ENCODE assay signal across 17 cellular contexts in genomic region chr2:75071766-75072165, GRCh38.
A peak's percentile ranks its signal among the peaks of the same experiment; 100 is the strongest.
DNase-seq lines count a peak whose midpoint lies in the region; ATAC-seq and TF ChIP-seq lines count a peak whose summit lies in the region.
"Had no signal": no experiment of that assay in that cellular context is flagged by ENCODE, and none has a peak within 500 bp of the region (broad histone marks: within the 10 kb centered on the region; RNA-seq: fewer than 3 reads in every experiment).

No MANE protein-coding gene starts in this region.

- H2BK15ac ChIP-seq in IMR-90 (ENCODE audit: low read depth, low read length) (no peak overlapping the region), neuronal stem cell (ENCODE audit: low read length) (no peak overlapping the region)

- H4K91ac ChIP-seq in IMR-90 (ENCODE audit: insufficient read depth, low read depth, low read length) = peak overlapping the region; percentile 13
- no peak overlapping the region for H4K91ac ChIP-seq in neuronal stem cell (ENCODE audit: low read depth, low read length, poor library complexity)

- H3K14ac ChIP-seq in IMR-90 (replicated peaks; ENCODE audit: low read depth, low read length) = peak overlapping the region; percentile 10; the same call in 1 of the 2 replicates
- H3K14ac ChIP-seq in neuronal stem cell (ENCODE audit: low read length) = no peak overlapping the region

- H4K8ac ChIP-seq in IMR-90 (ENCODE audit: low read depth in 2 of 2, low read length in 2 of 2) (peak overlapping the region in 1 of 2 experiments; percentile 1; a peak in 1 of 4 replicates), neuronal stem cell (ENCODE audit: low read depth, low read length) (peak overlapping the region; percentile 58)

- no peak overlapping the region for H3K56ac ChIP-seq in IMR-90 (ENCODE audit: extremely low read depth, insufficient read depth, low read length)

- H2BK5ac ChIP-seq in IMR-90 (ENCODE audit: low read depth, low read length, poor library complexity, severe bottlenecking) (no peak overlapping the region), neuronal stem cell (ENCODE audit: low read length) (no peak overlapping the region)

- H4K5ac ChIP-seq in IMR-90 (ENCODE audit: low read depth, low read length) = no peak overlapping the region

- H3K9me3 ChIP-seq in IMR-90 (ENCODE audit: control insufficient read depth, insufficient read depth, low read length) (no peaks in the 10 kb centered on the region), neuronal stem cell (replicated peaks in 1 of 2; ENCODE audit: control insufficient read depth in 2 of 2, insufficient read depth in 1 of 2, low read depth in 1 of 2, low read length in 2 of 2) (no peaks in the 10 kb centered on the region)

- H3K4ac ChIP-seq in IMR-90 (ENCODE audit: low read depth, low read length) (peak overlapping the region; percentile 8; the same call in 1 of the 2 replicates), neuronal stem cell (ENCODE audit: low read length) (no peak overlapping the region)

- no peak overlapping the region for H3K18ac ChIP-seq in IMR-90 (ENCODE audit: low read depth, low read length)
- no peak overlapping the region for H3K18ac ChIP-seq in neuronal stem cell (ENCODE audit: low read length)

- H3K27ac Mint-ChIP-seq in WTC11 = no peak overlapping the region
- H3K27ac Mint-ChIP-seq: B cell; CD4-positive, alpha-beta T cell had no signal

- DNase-seq in IMR-90 (peak; percentile 4), fibroblast of villous mesenchyme (ENCODE audit: low read depth) (peak; percentile 63), neuronal stem cell (ENCODE audit: low spot score) (no peak), AG08396 (ENCODE audit: low spot score) (no peak), AML-193 (lab: John Stamatoyannopoulos, UW) (no peak), WTC11 (ENCODE audit: low spot score) (no peak)
- DNase-seq: C1 segment of cervical spinal cord; Calu3; CD4-positive, alpha-beta T cell; DMS 273 treated with DMSO at 0.1 percent for 48 hours; GM23248 had no signal

- H3K23ac ChIP-seq in IMR-90 (ENCODE audit: low read depth, low read length) (peak overlapping the region; percentile 23; the same call in 1 of the 2 replicates), neuronal stem cell (ENCODE audit: low read depth, low read length, poor library complexity) (no peak overlapping the region)

- intact Hi-C loops in IMR-90 (cut with micrococcal nuclease) = no loop called here

- H3K4me1 ChIP-seq in IMR-90 (ENCODE audit: control insufficient read depth, insufficient read depth, low read length) (peaks cover 5% of the 10 kb centered on the region), neuronal stem cell (ENCODE audit: control insufficient read depth in 2 of 2, insufficient read depth in 1 of 2, low read depth in 1 of 2, low read length in 2 of 2) (no peaks in the 10 kb centered on the region)

- 25% methylated on average over 2 of the region's 5 CpGs; no CpG with 5 or more reads in 1 of the 2 experiments for WGBS in IMR-90 (ENCODE audit: extremely low coverage in 2 of 2, insufficient read length in 1 of 2), 2 experiments
- no CpG with 5 or more reads among the region's 5 CpGs for WGBS in neuronal stem cell (ENCODE audit: extremely low coverage in 2 of 2, insufficient read length in 2 of 2, insufficient replicate concordance in 1 of 2), 2 donors

- in situ Hi-C loops in IMR-90 (cut with MboI; ENCODE audit: low sequenced_read_pairs) = no loop called here

- H2AK9ac ChIP-seq in IMR-90 (replicated peaks; ENCODE audit: low read depth, low read length, poor library complexity) = no peak overlapping the region

- H2BK120ac ChIP-seq in IMR-90 (ENCODE audit: low read depth, low read length) (peak overlapping the region; percentile 22; the same call in 1 of the 2 replicates), neuronal stem cell (ENCODE audit: low read depth, low read length) (no peak overlapping the region)

- H3K9ac ChIP-seq in IMR-90 (ENCODE audit: low read depth, low read length) (no peak overlapping the region), neuronal stem cell (ENCODE audit: low read depth, low read length, poor library complexity) (no peak overlapping the region)
- H3K9ac ChIP-seq: GM23248 had no signal

- CTCF ChIA-PET in IMR-90 (lab: Yijun Ruan, JAX) (no interaction called here), WTC11 (lab: Charles Lee) (no interaction called here)

- no peak overlapping the region for H3K4me3 Mint-ChIP-seq in WTC11
- H3K4me3 Mint-ChIP-seq: B cell; CD4-positive, alpha-beta T cell had no signal

- H2AFZ ChIP-seq in IMR-90 (replicated peaks; ENCODE audit: low read length, poor library complexity) (peak overlapping the region; percentile 11), neuronal stem cell (ENCODE audit: low read length) (no peak overlapping the region)
- H2AFZ ChIP-seq: GM23248 had no signal

- ATAC-seq in IMR-90 (ENCODE audit: low read depth) (no peak), SK-N-SH treated with all-trans-retinoic acid at 6 μM for 48 hours (peak; percentile 19; the same call in 1 of the 3 replicates), GM19467 (IDR thresholded peaks at IDR 0.05; ENCODE audit: unreplicated experiment) (no peak), WTC11 (no peak)
- ATAC-seq: GM12878, HCT116 had no signal

- no peak overlapping the region for H3K27ac ChIP-seq in IMR-90 (ENCODE audit: insufficient read depth, low read length)
- H3K27ac ChIP-seq in neuronal stem cell (replicated peaks; ENCODE audit: low read length) = no peak overlapping the region
- H3K27ac ChIP-seq: 22Rv1, GM23248 had no signal

- TF ChIP-seq RAD21 in IMR-90 (IDR thresholded peaks at IDR 0.05; ENCODE audit: low read length) = no peak

- peak overlapping the region; percentile 14; the same call in 1 of the 2 replicates for H2BK20ac ChIP-seq in IMR-90 (ENCODE audit: low read depth, low read length)

- H3K36me3 ChIP-seq in IMR-90 (ENCODE audit: control insufficient read depth, insufficient read depth, low read length) (no peaks in the 10 kb centered on the region), neuronal stem cell (replicated peaks in 1 of 2; ENCODE audit: control insufficient read depth in 2 of 2, insufficient read depth in 2 of 2, low read length in 2 of 2) (no peaks in the 10 kb centered on the region)

- H3K4me3 ChIP-seq in IMR-90 (ENCODE audit: insufficient read depth, low read depth, low read length) (no peak overlapping the region), fibroblast of villous mesenchyme (ENCODE audit: low read depth, low read length) (no peak overlapping the region), neuronal stem cell (ENCODE audit: low read length in 2 of 2) (no peak overlapping the region)
- H3K4me3 ChIP-seq: GM12878, GM23248 had no signal

- dilution Hi-C loops in IMR-90 (cut with HindIII; ENCODE audit: low sequenced_read_pairs, unreplicated experiment) = no loop called here

- H4K20me1 ChIP-seq in IMR-90 (ENCODE audit: insufficient read depth, low read length) = no peaks in the 10 kb centered on the region

- no peak for TF ChIP-seq POLR2A in IMR-90 (IDR thresholded peaks at IDR 0.05; ENCODE audit: low read depth, low read length)

- H2BK12ac ChIP-seq in neuronal stem cell (ENCODE audit: low read length) = no peak overlapping the region

- peak overlapping the region; percentile 33; the same call in 1 of the 2 replicates for H3K4me2 ChIP-seq in IMR-90 (ENCODE audit: low read depth, low read length)
- H3K4me2 ChIP-seq in neuronal stem cell (ENCODE audit: insufficient read depth, low read length, poor library complexity, severe bottlenecking) = no peak overlapping the region

- H3K36me3 Mint-ChIP-seq in WTC11 = no peaks in the 10 kb centered on the region

- no peak for TF ChIP-seq CTCF in IMR-90 (conservative IDR thresholded peaks at IDR 0.05; ENCODE audit: low read depth, low read length)
- no peak for TF ChIP-seq CTCF in fibroblast of villous mesenchyme (IDR thresholded peaks at IDR 0.05; ENCODE audit: insufficient read depth, low read depth, low read length)
- no peak for TF ChIP-seq CTCF in WTC11 (IDR thresholded peaks at IDR 0.05)

- POLR2A ChIA-PET in IMR-90 (lab: Charles Lee; ENCODE audit: unreplicated experiment) (no interaction called here), WTC11 (lab: Charles Lee) (no interaction called here)

- H3K27me3 Mint-ChIP-seq in WTC11 (ENCODE audit: low read depth) = no peaks in the 10 kb centered on the region; the same call in 1 of the 2 replicates
- H3K27me3 Mint-ChIP-seq: B cell; CD4-positive, alpha-beta T cell had no signal

- H3K27me3 ChIP-seq in IMR-90 (ENCODE audit: control insufficient read depth, insufficient read depth, low read length) (no peaks in the 10 kb centered on the region), neuronal stem cell (ENCODE audit: control insufficient read depth in 3 of 3, insufficient read depth in 3 of 3, low read depth in 1 of 3, low read length in 3 of 3) (no peaks in the 10 kb centered on the region)

- H3K9me1 ChIP-seq in IMR-90 (ENCODE audit: insufficient read depth, low read length) = peaks cover 5% of the 10 kb centered on the region

- H3K4me1 Mint-ChIP-seq in WTC11 = peaks cover 24% of the 10 kb centered on the region
- H3K4me1 Mint-ChIP-seq: B cell had no signal

- no peaks in the 10 kb centered on the region for H3K9me3 Mint-ChIP-seq in WTC11
- H3K9me3 Mint-ChIP-seq: CD4-positive, alpha-beta T cell had no signal

- H3K79me1 ChIP-seq in IMR-90 (ENCODE audit: low read depth in 1 of 2, low read length in 2 of 2) = no peaks in the 10 kb centered on the region
- H3K79me1 ChIP-seq in neuronal stem cell (ENCODE audit: low read depth, low read length) = no peaks in the 10 kb centered on the region

- no peak overlapping the region; the same call in 1 of the 2 replicates for H2AK5ac ChIP-seq in IMR-90 (ENCODE audit: low read depth, low read length)
- no peak overlapping the region for H2AK5ac ChIP-seq in neuronal stem cell (ENCODE audit: low read depth, low read length)

- no TSS peak for BruUV-seq in IMR-90 (replicated peaks; lab: Mats Ljungman, UMichigan)

TF ChIP-seq in SK-N-SH treated with all-trans-retinoic acid at 6 μM for 48 hours, 23 proteins besides CTCF, POLR2A, EP300 and RAD21:
- TF ChIP-seq ISL1 (CRISPR knock-in tag; IDR thresholded peaks at IDR 0.05) (peak; percentile 3), ARNTL (CRISPR knock-in tag; IDR thresholded peaks at IDR 0.05; ENCODE audit: borderline replicate concordance, low read depth) (no peak)
TF ChIP-seq in SK-N-SH treated with all-trans-retinoic acid at 6 μM for 48 hours: peak in this region for 1.

TF ChIP-seq in WTC11, 78 proteins besides CTCF, POLR2A, EP300 and RAD21 (continues in another document):
- TF ChIP-seq ZNF671 (CRISPR knock-in tag; IDR thresholded peaks at IDR 0.05) (no peak), E2F4 (CRISPR knock-in tag; IDR thresholded peaks at IDR 0.05; ENCODE audit: borderline replicate concordance, low read depth) (no peak), KAT7 (CRISPR knock-in tag; IDR thresholded peaks at IDR 0.05; ENCODE audit: borderline replicate concordance) (no peak), RELA (CRISPR knock-in tag; IDR thresholded peaks at IDR 0.05; ENCODE audit: borderline replicate concordance) (no peak)

Comparison
In these comparisons a context has a peak if more than half of its experiments do, and no peak if none do; other contexts are left out.
1. DNase-seq: peak in IMR-90 (single experiment) and fibroblast of villous mesenchyme (single experiment); none in neuronal stem cell (single experiment), AG08396 (single experiment), AML-193 (0 of 2) and WTC11 (single experiment).